ENCODE assay signal across 9 cellular contexts in genomic region chr2:157876771-157877108, GRCh38. TPM values are rescaled to one million over a fixed set of nuclear protein-coding genes. Genes with fewer than 3 reads are reported as not detected.
A peak's percentile ranks its signal among the peaks of the same experiment; 100 is the strongest.
DNase-seq lines count a peak whose midpoint lies in the region; ATAC-seq, FAIRE-seq and TF ChIP-seq lines count a peak whose summit lies in the region.
"Had no signal": no experiment of that assay in that cellular context is flagged by ENCODE, and none has a peak within 500 bp of the region (broad histone marks: within the 10 kb centered on the region; RNA-seq: fewer than 3 reads in every experiment).

No MANE protein-coding gene starts in this region.

- H3K9me1 ChIP-seq in keratinocyte (ENCODE audit: control insufficient read depth, extremely low read depth, insufficient read depth, low read length), result no peaks in the 10 kb centered on the region

- TF ChIP-seq POLR2A in suprapubic skin (IDR thresholded peaks at IDR 0.05), result no peak

- POLR2A ChIA-PET in activated CD4-positive, alpha-beta T cell treated with anti-CD3 and anti-CD28 coated beads, Interleukin-2, amount 10 ng/mL, durations not matched to agents 7 days and 5 days (lab: Charles Lee), result interaction anchor here (0.6 to 2.5 kb wide), 3 partner anchors 20 to 45 kb away, joined by 3 to 6 read pairs (median 5); no protein-coding TSS in a partner anchor

- H3K27me3 ChIP-seq in keratinocyte (ENCODE audit: control insufficient read depth, extremely low read depth, insufficient read depth, low read length), result no peaks in the 10 kb centered on the region
- no peaks in the 10 kb centered on the region for H3K27me3 ChIP-seq in suprapubic skin

- peaks cover 29% of the 10 kb centered on the region for H3K36me3 Mint-ChIP-seq in activated CD4-positive, alpha-beta T cell treated with anti-CD3 and anti-CD28 coated beads, Interleukin-2, amount 10 ng/mL, durations not matched to agents 7 days and 5 days (ENCODE audit: low read depth)
- H3K36me3 Mint-ChIP-seq in activated T-helper 1 cell treated with anti-CD3 and anti-CD28 coated beads, Interleukin-12 subunit alpha, Interleukin-12 subunit beta, Interleukin-2, Interleukin-4 antibody, amounts not matched to agents 30 ng/mL and 10 ng/mL and 1 ng/mL, durations not matched to agents 14 hours and 24 hours and 36 hours (ENCODE audit: low read depth), result peaks cover 17% of the 10 kb centered on the region

- H3K4me1 ChIP-seq in keratinocyte (ENCODE audit: control insufficient read depth, extremely low read depth, insufficient read depth, low read length) (peaks cover 41% of the 10 kb centered on the region), suprapubic skin (peaks cover 37% of the 10 kb centered on the region)

- peak overlapping the region; percentile 81 for H3K9ac ChIP-seq in keratinocyte (ENCODE audit: control insufficient read depth, extremely low read depth, insufficient read depth, low read length)

- H3K4me3 Mint-ChIP-seq in activated CD4-positive, alpha-beta T cell treated with anti-CD3 and anti-CD28 coated beads, Interleukin-2, amount 10 ng/mL, durations not matched to agents 7 days and 5 days, result peak overlapping the region; percentile 84
- H3K4me3 Mint-ChIP-seq in activated T-helper 1 cell treated with anti-CD3 and anti-CD28 coated beads, Interleukin-12 subunit alpha, Interleukin-12 subunit beta, Interleukin-2, Interleukin-4 antibody, amounts not matched to agents 30 ng/mL and 10 ng/mL and 1 ng/mL, durations not matched to agents 14 hours and 24 hours and 36 hours, result peak overlapping the region; percentile 90

- FAIRE-seq in keratinocyte (lab: Jason Lieb, UNC), result peak; percentile 60
- FAIRE-seq: colon had no signal

- peaks cover 0 to 4% of the 10 kb centered on the region in 2 experiments for H3K36me3 ChIP-seq in keratinocyte (ENCODE audit: control insufficient read depth in 2 of 2, extremely low read depth in 1 of 2, insufficient read depth in 2 of 2, low read length in 2 of 2)
- H3K36me3 ChIP-seq in suprapubic skin, result no peaks in the 10 kb centered on the region

- no peaks in the 10 kb centered on the region for H3K27me3 Mint-ChIP-seq in activated CD4-positive, alpha-beta T cell treated with anti-CD3 and anti-CD28 coated beads, Interleukin-2, amount 10 ng/mL, durations not matched to agents 7 days and 5 days
- H3K27me3 Mint-ChIP-seq in activated T-helper 1 cell treated with anti-CD3 and anti-CD28 coated beads, Interleukin-12 subunit alpha, Interleukin-12 subunit beta, Interleukin-2, Interleukin-4 antibody, amounts not matched to agents 30 ng/mL and 10 ng/mL and 1 ng/mL, durations not matched to agents 14 hours and 24 hours and 36 hours (ENCODE audit: insufficient read depth), result no peaks in the 10 kb centered on the region

- no peak for TF ChIP-seq EP300 in suprapubic skin (IDR thresholded peaks at IDR 0.05)

- H3K9me3 ChIP-seq in keratinocyte (ENCODE audit: control insufficient read depth, low read depth, low read length), result no peaks in the 10 kb centered on the region
- H3K9me3 ChIP-seq in suprapubic skin, result no peaks in the 10 kb centered on the region

- CTCF ChIA-PET in activated CD4-positive, alpha-beta T cell treated with anti-CD3 and anti-CD28 coated beads, Interleukin-2, amount 10 ng/mL, durations not matched to agents 7 days and 5 days (lab: Charles Lee), result interaction anchor here (0.8 to 2.3 kb wide), 13 partner anchors 9 to 547 kb away, joined by 3 to 17 read pairs (median 4); no protein-coding TSS in a partner anchor

- WGBS in suprapubic skin, result 33% methylated on average over 3 of the region's 14 CpGs

- dilution Hi-C loops in keratinocyte (cut with MboI; ENCODE audit: extremely low pct_ligation_motif_present, low sequenced_read_pairs), result no loop called here

- peak overlapping the region; percentile 79 to 87 (median 82) for H3K4me3 ChIP-seq in keratinocyte (ENCODE audit: control insufficient read depth in 2 of 3, extremely low read depth in 1 of 3, insufficient read depth in 2 of 3, low read depth in 1 of 3, low read length in 3 of 3)
- H3K4me3 ChIP-seq in suprapubic skin, result peak overlapping the region; percentile 91

- peaks cover 58% of the 10 kb centered on the region for H3K4me1 Mint-ChIP-seq in activated CD4-positive, alpha-beta T cell treated with anti-CD3 and anti-CD28 coated beads, Interleukin-2, amount 10 ng/mL, durations not matched to agents 7 days and 5 days
- H3K4me1 Mint-ChIP-seq in activated T-helper 1 cell treated with anti-CD3 and anti-CD28 coated beads, Interleukin-12 subunit alpha, Interleukin-12 subunit beta, Interleukin-2, Interleukin-4 antibody, amounts not matched to agents 30 ng/mL and 10 ng/mL and 1 ng/mL, durations not matched to agents 14 hours and 24 hours and 36 hours (ENCODE audit: low read depth), result peaks cover 60% of the 10 kb centered on the region

- H3K4me2 ChIP-seq in keratinocyte (ENCODE audit: control insufficient read depth, extremely low read depth, insufficient read depth, low read depth, low read length), result peak overlapping the region; percentile 99

- TF ChIP-seq CTCF in keratinocyte (optimal IDR thresholded peaks at IDR 0.05 in 1 of 3, IDR thresholded peaks at IDR 0.05 in 1 of 3, conservative IDR thresholded peaks at IDR 0.05 in 1 of 3; ENCODE audit: extremely low read depth in 1 of 3, insufficient read depth in 2 of 3, low read length in 3 of 3) (no peak), suprapubic skin (IDR thresholded peaks at IDR 0.05) (no peak)

- H3K27ac Mint-ChIP-seq in activated CD4-positive, alpha-beta T cell treated with anti-CD3 and anti-CD28 coated beads, Interleukin-2, amount 10 ng/mL, durations not matched to agents 7 days and 5 days, result peak overlapping the region; percentile 82
- peak overlapping the region; percentile 80 for H3K27ac Mint-ChIP-seq in activated T-helper 1 cell treated with anti-CD3 and anti-CD28 coated beads, Interleukin-12 subunit alpha, Interleukin-12 subunit beta, Interleukin-2, Interleukin-4 antibody, amounts not matched to agents 30 ng/mL and 10 ng/mL and 1 ng/mL, durations not matched to agents 14 hours and 24 hours and 36 hours

- H3K79me2 ChIP-seq in keratinocyte (ENCODE audit: control insufficient read depth, insufficient read depth, low read length), result peaks cover 24% of the 10 kb centered on the region

- peak overlapping the region; percentile 88 for H2AFZ ChIP-seq in keratinocyte (ENCODE audit: control insufficient read depth, low read length)

- peak; percentile 25 for DNase-seq in activated CD4-positive, alpha-beta T cell treated with anti-CD3 and anti-CD28 coated beads, Interleukin-2, amount 10 ng/mL, durations not matched to agents 7 days and 5 days
- DNase-seq in activated CD4-positive, alpha-beta T cell treated with anti-CD3 and anti-CD28 coated beads for 1 hour, result no peak
- DNase-seq in activated T-helper 1 cell treated with anti-CD3 and anti-CD28 coated beads, Interleukin-12 subunit alpha, Interleukin-12 subunit beta, Interleukin-2, Interleukin-4 antibody, amounts not matched to agents 30 ng/mL and 10 ng/mL and 1 ng/mL, durations not matched to agents 14 hours and 24 hours and 36 hours (ENCODE audit: low spot score), result no peak
- DNase-seq in keratinocyte (ENCODE audit: low read depth, low spot score) (no peak), suprapubic skin (ENCODE audit: low spot score in 2 of 2) (no peak), DMS114 treated with DMSO at 0.1 percent for 48 hours (lab: John Stamatoyannopoulos, UW; ENCODE audit: unreplicated experiment) (no peak), germinal center (ENCODE audit: low spot score) (no peak)

- no peak for ATAC-seq in HG03196 (IDR thresholded peaks at IDR 0.05; ENCODE audit: unreplicated experiment)

- no peaks in the 10 kb centered on the region for H3K9me3 Mint-ChIP-seq in activated CD4-positive, alpha-beta T cell treated with anti-CD3 and anti-CD28 coated beads, Interleukin-2, amount 10 ng/mL, durations not matched to agents 7 days and 5 days
- no peaks in the 10 kb centered on the region for H3K9me3 Mint-ChIP-seq in activated T-helper 1 cell treated with anti-CD3 and anti-CD28 coated beads, Interleukin-12 subunit alpha, Interleukin-12 subunit beta, Interleukin-2, Interleukin-4 antibody, amounts not matched to agents 30 ng/mL and 10 ng/mL and 1 ng/mL, durations not matched to agents 14 hours and 24 hours and 36 hours

- intact Hi-C loops in activated T-helper 1 cell treated with anti-CD3 and anti-CD28 coated beads, Interleukin-12 subunit alpha, Interleukin-12 subunit beta, Interleukin-2, Interleukin-4 antibody, amounts not matched to agents 30 ng/mL and 10 ng/mL and 1 ng/mL, durations not matched to agents 14 hours and 24 hours and 36 hours (cut with micrococcal nuclease), result loop anchor here (1.0 to 5.0 kb wide), 9 partner anchors 11 to 1534 kb away; partner anchors contain the start of genes ACVR1C, CCDC148, CYTIP and PKP4

- no peaks in the 10 kb centered on the region for H4K20me1 ChIP-seq in keratinocyte (ENCODE audit: control insufficient read depth, extremely low read depth, insufficient read depth, low read length)

- H3K27ac ChIP-seq in keratinocyte (ENCODE audit: control insufficient read depth, insufficient read depth, low read length) (peak overlapping the region; percentile 68), suprapubic skin (peak overlapping the region; percentile 98)

RNA-seq across cellular contexts. Expression of gene ACVR1, which starts 0.6 kb away (rescaled TPM):
- total RNA-seq in activated CD4-positive, alpha-beta T cell treated with anti-CD3 and anti-CD28 coated beads, Interleukin-2, amount 10 ng/mL, durations not matched to agents 7 days and 5 days, result 10 to 100 TPM; 26.0 to 29.6 TPM
- total RNA-seq in activated T-helper 1 cell treated with anti-CD3 and anti-CD28 coated beads, Interleukin-12 subunit alpha, Interleukin-12 subunit beta, Interleukin-2, Interleukin-4 antibody, amounts not matched to agents 30 ng/mL and 10 ng/mL and 1 ng/mL, durations not matched to agents 14 hours and 24 hours and 36 hours, result 44.0 and 46.5 TPM in 2 replicates
- polyA plus RNA-seq in keratinocyte, result 25.5 to 37.7 TPM (median 30.8 TPM) in 3 replicates
- 10.2 TPM for polyA plus RNA-seq in keratinocyte (2011; ENCODE audit: low read depth)
- polyA plus RNA-seq in keratinocyte (2011; cell fraction: cytosol; rRNA removed), result 17.4 and 27.5 TPM in 2 replicates
- 68.9 and 70.9 TPM in 2 replicates for polyA plus RNA-seq in keratinocyte (2011; cell fraction: nucleus; rRNA removed)
- polyA plus RNA-seq in keratinocyte (2012; ENCODE audit: low replicate concordance), result 18.8 and 24.7 TPM in 2 replicates
- 33.4 to 59.2 TPM (median 36.1 TPM) in 3 replicates for polyA minus RNA-seq in keratinocyte
- 13.8 TPM for polyA minus RNA-seq in keratinocyte (2011; cell fraction: cytosol; rRNA and poly(A)+ RNA removed)
- polyA minus RNA-seq in keratinocyte (2011; cell fraction: nucleus; rRNA and poly(A)+ RNA removed), result 36.6 and 71.1 TPM in 2 replicates
- total RNA-seq in suprapubic skin, result 10 to 100 TPM; 17.5 to 20.6 (median 18.5) TPM
